11 cellular contexts compared by ENCODE assay signal in the genomic region with DNA sequence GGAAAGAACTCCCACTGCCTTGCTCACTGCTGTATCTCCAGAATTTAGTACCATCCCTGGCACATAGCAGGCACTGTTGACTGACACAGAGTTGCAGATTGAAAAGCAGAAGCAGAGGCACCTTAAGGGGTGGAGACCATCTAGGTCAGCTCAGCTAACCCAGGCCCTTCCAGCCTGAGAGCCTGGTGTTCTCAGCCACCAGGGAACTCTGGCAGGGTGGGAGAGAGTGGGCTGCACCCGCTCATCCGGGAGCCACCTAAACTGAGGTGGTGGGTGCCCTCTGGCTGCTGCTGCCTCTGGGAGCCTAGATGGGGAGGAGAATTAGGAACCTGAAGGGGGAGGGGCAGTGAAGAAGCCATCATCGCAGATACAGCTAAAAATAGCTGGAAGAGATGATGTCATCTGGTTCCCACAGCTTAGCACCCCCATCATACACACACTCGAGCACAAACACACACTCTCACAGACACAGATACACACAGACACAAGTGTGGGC. TPM values are rescaled to one million over a fixed set of nuclear protein-coding genes. Genes with fewer than 3 reads are reported as not detected.
DNase-seq lines count a peak whose midpoint lies in the region; ATAC-seq, FAIRE-seq and TF ChIP-seq lines count a peak whose summit lies in the region.
"Had no signal": no experiment of that assay in that cellular context is flagged by ENCODE, and none has a peak within 500 bp of the region (broad histone marks: within the 10 kb centered on the region; RNA-seq: fewer than 3 reads in every experiment).

No MANE protein-coding gene starts in this region.

- BruUV-seq in K562 (replicated peaks; lab: Mats Ljungman, UMichigan) = no TSS peak

- DNase-seq in MM.1S = no peak
- peak; percentile 55 to 62 (median 60) for DNase-seq in K562 (ENCODE audit: extremely low read depth in 1 of 4, low spot score in 3 of 4)
- DNase-seq in myocyte (ENCODE audit: low read depth) = peak; percentile 65
- no peak for DNase-seq in activated T-cell treated with anti-CD3 and anti-CD28 coated beads for 4 hours
- DNase-seq: foreskin melanocyte, T-helper 2 cell had no signal

- ATAC-seq in K562 = peak; percentile 56
- no peak for ATAC-seq in HG03159 (IDR thresholded peaks at IDR 0.05; ENCODE audit: unreplicated experiment)
- no peak for ATAC-seq in GM21737 (IDR thresholded peaks at IDR 0.05; ENCODE audit: unreplicated experiment)
- ATAC-seq in GM21825 (IDR thresholded peaks at IDR 0.05; ENCODE audit: unreplicated experiment) = no peak
- ATAC-seq: pancreas had no signal

- in situ Hi-C loops in K562 (cut with MboI) = no loop called here

- H4K20me1 ChIP-seq in MM.1S (ENCODE audit: insufficient read depth, low read length) = no peaks in the 10 kb centered on the region
- H4K20me1 ChIP-seq in K562 (replicated peaks; ENCODE audit: control insufficient read depth, insufficient read depth, low read length) = no peaks in the 10 kb centered on the region

- TF ChIP-seq RAD21 in K562 (CRISPR knock-in tag; conservative IDR thresholded peaks at IDR 0.05 in 1 of 2, IDR thresholded peaks at IDR 0.05 in 1 of 2) = peak; percentile 52 to 76

- CTCF ChIA-PET in K562 (lab: Yijun Ruan, JAX; ENCODE audit: low intra/inter-chr PET ratio) = interaction anchor here (0.8 to 3.0 kb wide), 2 partner anchors 133 to 136 kb away, joined by 4 to 24 read pairs; no protein-coding TSS in a partner anchor

- no peaks in the 10 kb centered on the region for H3K27me3 ChIP-seq in MM.1S (replicated peaks; ENCODE audit: insufficient read depth, low read length)
- 0 out of 5 replicates have a peak, but pooled peaks cover 0 to 6% of the 10 kb centered on the region in 2 experiments for H3K27me3 ChIP-seq in K562 (ENCODE audit: control insufficient read depth in 2 of 2, insufficient read depth in 2 of 2, low read length in 2 of 2)
- H3K27me3 ChIP-seq: pancreas had no signal

- intact Hi-C loops in K562 (cut with micrococcal nuclease) = loop anchor here (10.0 kb wide), 1 partner anchor 289 kb away; no protein-coding TSS in a partner anchor

- no peaks in the 10 kb centered on the region for H3K9me2 ChIP-seq in MM.1S (replicated peaks; ENCODE audit: insufficient read depth, low read length)

- H3K4me2 ChIP-seq in MM.1S (ENCODE audit: low read depth, low read length) = no peak overlapping the region
- peak overlapping the region; percentile 20; the same call in 1 of the 2 replicates for H3K4me2 ChIP-seq in K562 (ENCODE audit: insufficient read depth, low read length)

- H3K9ac ChIP-seq in MM.1S (ENCODE audit: low read length) (no peak overlapping the region), K562 (ENCODE audit: insufficient read depth in 1 of 2, low read depth in 2 of 2, low read length in 2 of 2) (peak overlapping the region in 1 of 2 experiments; percentile 77; a peak in 1 of 4 replicates)

- no peak overlapping the region for H3K4me3 ChIP-seq in MM.1S (ENCODE audit: low read length)
- no peak overlapping the region for H3K4me3 ChIP-seq in K562
- H3K4me3 ChIP-seq: pancreas had no signal

- no peaks in the 10 kb centered on the region; the same call in 1 of the 2 replicates for H3K4me1 ChIP-seq in MM.1S (ENCODE audit: low read length)
- H3K4me1 ChIP-seq in K562 (replicated peaks in 1 of 2; ENCODE audit: control insufficient read depth in 2 of 2, insufficient read depth in 2 of 2, low read length in 2 of 2) = peaks cover 26 to 35% of the 10 kb centered on the region in 2 experiments

- H3K79me2 ChIP-seq in MM.1S (ENCODE audit: low read length) (no peaks in the 10 kb centered on the region), K562 (ENCODE audit: control insufficient read depth, insufficient read depth, low read length) (no peaks in the 10 kb centered on the region)

- H3F3A ChIP-seq in MM.1S (ENCODE audit: insufficient read depth, low read length) = no peaks in the 10 kb centered on the region

- 2% methylated on average over 4 of the region's 4 CpGs for WGBS in K562 (ENCODE audit: insufficient coverage, low coverage, missing lambda C conversion rate)

- H2AFZ ChIP-seq in MM.1S (ENCODE audit: low read length) = peak overlapping the region; percentile 43
- peak overlapping the region; percentile 18; the same call in 1 of the 2 replicates for H2AFZ ChIP-seq in K562 (ENCODE audit: low read depth, low read length)

- FAIRE-seq in K562 (lab: Jason Lieb, UNC) = no peak
- FAIRE-seq: pancreas had no signal

- TF ChIP-seq EP300 in K562 (IDR thresholded peaks at IDR 0.05; ENCODE audit: low read length) = no peak

- no peak for TF ChIP-seq CTCF in C4-2B (conservative IDR thresholded peaks at IDR 0.05)
- TF ChIP-seq CTCF in MM.1S (IDR thresholded peaks at IDR 0.05; ENCODE audit: low read length) = no peak
- peak in 2 of 3 experiments; percentile 25 to 37; a peak in 2 of 6 replicates for TF ChIP-seq CTCF in K562 (IDR thresholded peaks at IDR 0.05 in 2 of 3, conservative IDR thresholded peaks at IDR 0.05 in 1 of 3; ENCODE audit: insufficient read depth in 2 of 3, low read depth in 1 of 3, low read length in 3 of 3)

- H3K27ac ChIP-seq in C4-2B (peak overlapping the region; percentile 88), MM.1S (ENCODE audit: low read length) (no peak overlapping the region), K562 (ENCODE audit: extremely low read depth, low read depth, low read length) (no peak overlapping the region)
- H3K27ac ChIP-seq: pancreas had no signal

- TF ChIP-seq POLR2A in K562 (conservative IDR thresholded peaks at IDR 0.05) = no peak

- H3K36me3 ChIP-seq in MM.1S (replicated peaks; ENCODE audit: insufficient read depth, low read length) (no peaks in the 10 kb centered on the region), K562 (ENCODE audit: control insufficient read depth, insufficient read depth, low read length) (no peaks in the 10 kb centered on the region)
- H3K36me3 ChIP-seq: pancreas had no signal

- POLR2A ChIA-PET in K562 (lab: Yijun Ruan, JAX) = interaction anchor here (0.7 to 2.2 kb wide), 6 partner anchors 10 to 485 kb away, joined by 3 to 12 read pairs (median 4); a partner anchor contains a TSS

- no peaks in the 10 kb centered on the region for H3K9me1 ChIP-seq in K562 (ENCODE audit: control insufficient read depth, insufficient read depth, low read length)

- H3K9me3 ChIP-seq in MM.1S (replicated peaks; ENCODE audit: insufficient read depth, low read length) = no peaks in the 10 kb centered on the region
- H3K9me3 ChIP-seq in K562 (replicated peaks; ENCODE audit: control insufficient read depth, insufficient read depth, low read depth, low read length) = no peaks in the 10 kb centered on the region
- H3K9me3 ChIP-seq: pancreas had no signal

RNA-seq across cellular contexts. Expression of a gene that starts 1.5 kb away (rescaled TPM):
- not detected in 2 replicates for total RNA-seq in K562 (2011; cell fraction: chromatin; rRNA removed; ENCODE audit: low replicate concordance)
- 0.53 TPM in 1 of 2 replicates, not detected in the other for total RNA-seq in K562 (2011; cell fraction: nucleolus; rRNA removed)
- not detected in 2 replicates for total RNA-seq in K562 (2011; cell fraction: nucleoplasm; rRNA removed)
- not detected in 2 replicates for total RNA-seq in K562 (2014; rRNA removed)
- not detected in 2 replicates for total RNA-seq in K562 (2014; rRNA removed; fragmentation: Illumina TruSeq; extraction: Trizol)
- total RNA-seq in K562 (2015; rRNA removed; fragmentation: Illumina TruSeq; extraction: Trizol) = not detected in 2 replicates
- total RNA-seq in K562 (2021) = 0.38 and 0.58 TPM in 2 replicates
- polyA plus RNA-seq in K562 (2011; rRNA removed) = not detected in 2 replicates
- not detected in 2 replicates for polyA plus RNA-seq in K562 (2011; cell fraction: cytosol; rRNA removed)
- 0.20 TPM in 1 of 2 replicates, not detected in the other for polyA plus RNA-seq in K562 (2011; cell fraction: nucleus; rRNA removed)
- polyA plus RNA-seq in K562 (2012) = 0.07 and 0.22 TPM in 2 replicates
- not detected in 2 replicates for polyA plus RNA-seq in K562 (2014; fragmentation: Illumina TruSeq; extraction: Trizol)
- polyA plus RNA-seq in K562 (2014; fragmentation: Nextera tagmentation; extraction: Ambion mirVana) = not detected
- polyA plus RNA-seq in K562 (2014; rRNA removed) = not detected in 2 replicates
- polyA minus RNA-seq in K562 (2011; rRNA and poly(A)+ RNA removed) = not detected in 2 replicates
- not detected in 2 replicates for polyA minus RNA-seq in K562 (2011; cell fraction: cytosol; rRNA and poly(A)+ RNA removed)
- polyA minus RNA-seq in K562 (2011; cell fraction: nucleus; rRNA and poly(A)+ RNA removed) = not detected in 2 replicates
- total RNA-seq in myocyte = 2.5 and 3.6 TPM in 2 replicates
- 5.6 TPM for polyA plus RNA-seq in myocyte (2012)

RNA-seq across cellular contexts. Expression of a gene that starts 2.9 kb away (rescaled TPM):
- total RNA-seq in K562 (2011; cell fraction: chromatin; rRNA removed; ENCODE audit: low replicate concordance) = not detected in 2 replicates
- not detected in 2 replicates for total RNA-seq in K562 (2011; cell fraction: nucleolus; rRNA removed)
- total RNA-seq in K562 (2011; cell fraction: nucleoplasm; rRNA removed) = not detected in 2 replicates
- not detected in 2 replicates for total RNA-seq in K562 (2014; rRNA removed)
- total RNA-seq in K562 (2014; rRNA removed; fragmentation: Illumina TruSeq; extraction: Trizol) = not detected in 2 replicates
- not detected in 2 replicates for total RNA-seq in K562 (2015; rRNA removed; fragmentation: Illumina TruSeq; extraction: Trizol)
- not detected in 2 replicates for total RNA-seq in K562 (2021)
- polyA plus RNA-seq in K562 (2011; rRNA removed) = not detected in 2 replicates
- polyA plus RNA-seq in K562 (2011; cell fraction: cytosol; rRNA removed) = not detected in 2 replicates
- not detected in 2 replicates for polyA plus RNA-seq in K562 (2011; cell fraction: nucleus; rRNA removed)
- polyA plus RNA-seq in K562 (2012) = not detected in 2 replicates
- polyA plus RNA-seq in K562 (2014; fragmentation: Illumina TruSeq; extraction: Trizol) = not detected in 2 replicates
- not detected for polyA plus RNA-seq in K562 (2014; fragmentation: Nextera tagmentation; extraction: Ambion mirVana)
- polyA plus RNA-seq in K562 (2014; rRNA removed) = not detected in 2 replicates
- polyA minus RNA-seq in K562 (2011; rRNA and poly(A)+ RNA removed) = not detected in 2 replicates
- not detected in 2 replicates for polyA minus RNA-seq in K562 (2011; cell fraction: cytosol; rRNA and poly(A)+ RNA removed)
- not detected in 2 replicates for polyA minus RNA-seq in K562 (2011; cell fraction: nucleus; rRNA and poly(A)+ RNA removed)
- total RNA-seq in myocyte = not detected in 2 replicates
- not detected for polyA plus RNA-seq in myocyte (2012)
- total RNA-seq: pancreas had no signal
- polyA plus RNA-seq: pancreas had no signal

RNA-seq across cellular contexts. Expression of a gene that starts 24.8 kb away (rescaled TPM):
- 86.0 and 173 TPM in 2 replicates for total RNA-seq in K562 (2011; cell fraction: chromatin; rRNA removed; ENCODE audit: low replicate concordance)
- 132 and 135 TPM in 2 replicates for total RNA-seq in K562 (2011; cell fraction: nucleolus; rRNA removed)
- 113 and 115 TPM in 2 replicates for total RNA-seq in K562 (2011; cell fraction: nucleoplasm; rRNA removed)
- total RNA-seq in K562 (2014; rRNA removed) (36.4 and 44.0 TPM in 2 replicates), K562 (2014; rRNA removed; fragmentation: Illumina TruSeq; extraction: Trizol) (30.3 and 33.8 TPM in 2 replicates), K562 (2015; rRNA removed; fragmentation: Illumina TruSeq; extraction: Trizol) (43.4 and 48.4 TPM in 2 replicates), K562 (2021) (57.9 and 58.9 TPM in 2 replicates), myocyte (142 and 156 TPM in 2 replicates)
- polyA plus RNA-seq in K562 (2011; rRNA removed) (42.7 and 50.7 TPM in 2 replicates), K562 (2014; fragmentation: Illumina TruSeq; extraction: Trizol) (45.6 and 47.8 TPM in 2 replicates), K562 (2014; fragmentation: Nextera tagmentation; extraction: Ambion mirVana) (10 to 100 TPM; 14.1 to 27.9 TPM), K562 (2014; rRNA removed) (37.8 and 43.5 TPM in 2 replicates)
- polyA plus RNA-seq in K562 (2011; cell fraction: cytosol; rRNA removed) = 44.5 and 48.5 TPM in 2 replicates
- 131 and 161 TPM in 2 replicates for polyA plus RNA-seq in K562 (2011; cell fraction: nucleus; rRNA removed)
- polyA plus RNA-seq in K562 (2012) = 41.3 and 59.8 TPM in 2 replicates
- polyA minus RNA-seq in K562 (2011; rRNA and poly(A)+ RNA removed) = 24.4 and 30.9 TPM in 2 replicates
- polyA minus RNA-seq in K562 (2011; cell fraction: cytosol; rRNA and poly(A)+ RNA removed) = 21.5 and 24.7 TPM in 2 replicates
- polyA minus RNA-seq in K562 (2011; cell fraction: nucleus; rRNA and poly(A)+ RNA removed) = 25.7 and 38.8 TPM in 2 replicates
- polyA plus RNA-seq in myocyte (2012) = 132 TPM

RNA-seq across cellular contexts. Expression of a gene that starts 29.7 kb away (rescaled TPM):
- total RNA-seq in K562 (2011; cell fraction: chromatin; rRNA removed; ENCODE audit: low replicate concordance) = 1.6 and 3.1 TPM in 2 replicates
- 2.5 and 3.2 TPM in 2 replicates for total RNA-seq in K562 (2011; cell fraction: nucleolus; rRNA removed)
- 2.6 and 3.4 TPM in 2 replicates for total RNA-seq in K562 (2011; cell fraction: nucleoplasm; rRNA removed)
- total RNA-seq in K562 (2014; rRNA removed) = 0.86 and 1.00 TPM in 2 replicates
- total RNA-seq in K562 (2014; rRNA removed; fragmentation: Illumina TruSeq; extraction: Trizol) = 0.40 and 0.54 TPM in 2 replicates
- total RNA-seq in K562 (2015; rRNA removed; fragmentation: Illumina TruSeq; extraction: Trizol) = 0.18 and 0.34 TPM in 2 replicates
- 0.60 and 0.72 TPM in 2 replicates for total RNA-seq in K562 (2021)
- 0.76 and 1.1 TPM in 2 replicates for polyA plus RNA-seq in K562 (2011; rRNA removed)
- 0.49 and 1.4 TPM in 2 replicates for polyA plus RNA-seq in K562 (2011; cell fraction: cytosol; rRNA removed)
- polyA plus RNA-seq in K562 (2011; cell fraction: nucleus; rRNA removed) = 0.97 and 1.6 TPM in 2 replicates
- polyA plus RNA-seq in K562 (2012) = 0.35 TPM in 2 replicates
- 0.45 and 0.54 TPM in 2 replicates for polyA plus RNA-seq in K562 (2014; fragmentation: Illumina TruSeq; extraction: Trizol)
- under 1 TPM in 1 of 2 experiments, not detected in 1; 0.07 TPM for polyA plus RNA-seq in K562 (2014; fragmentation: Nextera tagmentation; extraction: Ambion mirVana)
- polyA plus RNA-seq in K562 (2014; rRNA removed) = 0.50 and 1.2 TPM in 2 replicates
- 0.54 and 0.81 TPM in 2 replicates for polyA minus RNA-seq in K562 (2011; rRNA and poly(A)+ RNA removed)
- polyA minus RNA-seq in K562 (2011; cell fraction: cytosol; rRNA and poly(A)+ RNA removed) = 0.86 TPM in 1 of 2 replicates, not detected in the other
- 0.33 and 0.67 TPM in 2 replicates for polyA minus RNA-seq in K562 (2011; cell fraction: nucleus; rRNA and poly(A)+ RNA removed)
- total RNA-seq in myocyte = 0.27 and 0.47 TPM in 2 replicates
- 0.57 TPM for polyA plus RNA-seq in myocyte (2012)

RNA-seq across cellular contexts. Expression of a gene that starts 41.0 kb away (rescaled TPM):
- 4.0 and 7.6 TPM in 2 replicates for total RNA-seq in K562 (2011; cell fraction: chromatin; rRNA removed; ENCODE audit: low replicate concordance)
- 2.3 and 3.6 TPM in 2 replicates for total RNA-seq in K562 (2011; cell fraction: nucleolus; rRNA removed)
- 6.5 and 7.6 TPM in 2 replicates for total RNA-seq in K562 (2011; cell fraction: nucleoplasm; rRNA removed)
- total RNA-seq in K562 (2014; rRNA removed) (3.3 and 4.3 TPM in 2 replicates), K562 (2014; rRNA removed; fragmentation: Illumina TruSeq; extraction: Trizol) (5.7 and 6.0 TPM in 2 replicates), K562 (2015; rRNA removed; fragmentation: Illumina TruSeq; extraction: Trizol) (6.7 and 7.7 TPM in 2 replicates), K562 (2021) (6.1 and 6.2 TPM in 2 replicates), myocyte (27.7 and 28.4 TPM in 2 replicates)
- polyA plus RNA-seq in K562 (2011; rRNA removed) (5.4 and 5.5 TPM in 2 replicates), K562 (2014; fragmentation: Illumina TruSeq; extraction: Trizol) (4.0 and 4.6 TPM in 2 replicates), K562 (2014; fragmentation: Nextera tagmentation; extraction: Ambion mirVana) (1 to 10 TPM; 1.4 to 2.2 TPM), K562 (2014; rRNA removed) (2.7 and 3.1 TPM in 2 replicates)
- polyA plus RNA-seq in K562 (2011; cell fraction: cytosol; rRNA removed) = 1.8 and 3.9 TPM in 2 replicates
- 2.7 and 4.7 TPM in 2 replicates for polyA plus RNA-seq in K562 (2011; cell fraction: nucleus; rRNA removed)
- 2.0 and 3.8 TPM in 2 replicates for polyA plus RNA-seq in K562 (2012)
- polyA minus RNA-seq in K562 (2011; rRNA and poly(A)+ RNA removed) = 8.1 and 13.0 TPM in 2 replicates
- 3.2 and 3.5 TPM in 2 replicates for polyA minus RNA-seq in K562 (2011; cell fraction: cytosol; rRNA and poly(A)+ RNA removed)
- 1.6 and 4.8 TPM in 2 replicates for polyA minus RNA-seq in K562 (2011; cell fraction: nucleus; rRNA and poly(A)+ RNA removed)
- 8.0 TPM for polyA plus RNA-seq in myocyte (2012)

Comparison
In these comparisons a context has a peak if more than half of its experiments do, and no peak if none do; other contexts are left out.
1. CTCF ChIP-seq: peak in K562 (2 of 3); none in C4-2B (single experiment) and MM.1S (single experiment).
2. DNase-seq: peak in K562 (4 of 4) and myocyte (single experiment); none in MM.1S (single experiment) and activated T-cell treated with anti-CD3 and anti-CD28 coated beads for 4 hours (single experiment).